8 cellular contexts compared by ENCODE assay signal in genomic region chr6:109456283-109456583, GRCh38. TPM values are rescaled to one million over a fixed set of nuclear protein-coding genes. Genes with fewer than 3 reads are reported as not detected.
A peak's percentile ranks its signal among the peaks of the same experiment; 100 is the strongest.
DNase-seq lines count a peak whose midpoint lies in the region; ATAC-seq and TF ChIP-seq lines count a peak whose summit lies in the region.

No MANE protein-coding gene starts in this region.

- in situ Hi-C loops in mammary epithelial cell (cut with MboI; ENCODE audit: low sequenced_read_pairs in 2 of 2) = no loop called here

- TF ChIP-seq CTCF in activated CD8-positive, alpha-beta T cell treated with anti-CD3 and anti-CD28 coated beads for 36 hours (IDR thresholded peaks at IDR 0.05) = no peak
- TF ChIP-seq CTCF in mammary epithelial cell (conservative IDR thresholded peaks at IDR 0.05 in 1 of 2, IDR thresholded peaks at IDR 0.05 in 1 of 2; ENCODE audit: extremely low read depth in 1 of 2, insufficient read depth in 1 of 2, low read depth in 1 of 2, low read length in 2 of 2) (no peak), lower lobe of right lung (IDR thresholded peaks at IDR 0.05) (no peak), tibial artery (IDR thresholded peaks at IDR 0.05) (no peak)

- intact Hi-C loops in activated CD8-positive, alpha-beta T cell treated with anti-CD3 and anti-CD28 coated beads for 36 hours (cut with micrococcal nuclease) = no loop called here
- intact Hi-C loops in mammary epithelial cell (cut with micrococcal nuclease) = no loop called here
- intact Hi-C loops in lower lobe of right lung (cut with DNase I) = no loop called here
- intact Hi-C loops in tibial artery (cut with DNase I; ENCODE audit: low total_unique reads) = no loop called here

- H3K4me3 ChIP-seq in mammary epithelial cell (replicated peaks in 1 of 3; ENCODE audit: insufficient read depth in 1 of 3, low read depth in 2 of 3, low read length in 3 of 3) = peak overlapping the region; percentile 62 to 96 (median 90)
- peak overlapping the region; percentile 86 for H3K4me3 ChIP-seq in lower lobe of right lung
- H3K4me3 ChIP-seq in tibial artery = peak overlapping the region; percentile 77 to 79

- no TSS peak for BruUV-seq in mammary epithelial cell (replicated peaks; lab: Mats Ljungman, UMichigan)

- H3K4me2 ChIP-seq in mammary epithelial cell (ENCODE audit: insufficient read depth, low read depth, low read length) = peak overlapping the region; percentile 98

- H2AFZ ChIP-seq in mammary epithelial cell (ENCODE audit: low read depth, low read length) = peak overlapping the region; percentile 87

- H3K4me1 ChIP-seq in mammary epithelial cell (ENCODE audit: insufficient read depth, low read length) (peaks cover 10% of the 10 kb centered on the region), lower lobe of right lung (peaks cover 53% of the 10 kb centered on the region), tibial artery (peaks cover 0 to 29% (median 26%) of the 10 kb centered on the region in 4 donors)

- DNase-seq in activated CD8-positive, alpha-beta T cell treated with anti-CD3 and anti-CD28 coated beads, Interleukin-2, amount 10 ng/mL, durations not matched to agents 7 days and 5 days = no peak
- no peak for DNase-seq in activated CD8-positive, alpha-beta T cell treated with anti-CD3 and anti-CD28 coated beads for 36 hours
- DNase-seq in mammary epithelial cell (no peak), lower lobe of right lung (no peak), tibial artery (no peak), NCI-H2081 (lab: John Stamatoyannopoulos, UW) (no peak)

- H3K79me2 ChIP-seq in mammary epithelial cell (ENCODE audit: insufficient read depth, low read length) = peaks cover 5% of the 10 kb centered on the region

- 64% methylated on average over 10 of the region's 20 CpGs for WGBS in mammary epithelial cell (ENCODE audit: low coverage, missing lambda C conversion rate)

- H3K27ac Mint-ChIP-seq in activated CD8-positive, alpha-beta T cell treated with anti-CD3 and anti-CD28 coated beads, Interleukin-2, amount 10 ng/mL, durations not matched to agents 7 days and 5 days = no peak overlapping the region
- no peak overlapping the region for H3K27ac Mint-ChIP-seq in activated CD8-positive, alpha-beta T cell treated with anti-CD3 and anti-CD28 coated beads for 36 hours

- H3K9me3 ChIP-seq in mammary epithelial cell (replicated peaks; ENCODE audit: insufficient read depth, low read length) (no peaks in the 10 kb centered on the region), lower lobe of right lung (no peaks in the 10 kb centered on the region), tibial artery (no peaks in the 10 kb centered on the region)

- H3K36me3 ChIP-seq in mammary epithelial cell (ENCODE audit: insufficient read depth, low read length) = no peaks in the 10 kb centered on the region
- peaks cover 22% of the 10 kb centered on the region for H3K36me3 ChIP-seq in lower lobe of right lung
- peaks cover 0 to 18% (median 17%) of the 10 kb centered on the region in 3 donors for H3K36me3 ChIP-seq in tibial artery

- no peaks in the 10 kb centered on the region for H3K27me3 Mint-ChIP-seq in activated CD8-positive, alpha-beta T cell treated with anti-CD3 and anti-CD28 coated beads, Interleukin-2, amount 10 ng/mL, durations not matched to agents 7 days and 5 days (ENCODE audit: low read depth)
- H3K27me3 Mint-ChIP-seq in activated CD8-positive, alpha-beta T cell treated with anti-CD3 and anti-CD28 coated beads for 36 hours = no peaks in the 10 kb centered on the region

- CTCF ChIA-PET in activated CD8-positive, alpha-beta T cell treated with anti-CD3 and anti-CD28 coated beads, Interleukin-2, amount 10 ng/mL, durations not matched to agents 7 days and 5 days (lab: Charles Lee) = interaction anchor here (0.9 to 2.5 kb wide), 7 partner anchors 15 to 583 kb away, joined by 3 to 16 read pairs (median 4); partner anchors contain the start of genes PPIL6 and SMPD2
- CTCF ChIA-PET in activated CD8-positive, alpha-beta T cell treated with anti-CD3 and anti-CD28 coated beads for 36 hours (lab: Charles Lee) = interaction anchor here (0.7 to 2.3 kb wide), 11 partner anchors 8 to 267 kb away, joined by 3 to 11 read pairs (median 6); partner anchors contain the start of genes CD164, PPIL6, SMPD2 and ZBTB24
- CTCF ChIA-PET in mammary epithelial cell (lab: Charles Lee; ENCODE audit: low non-redundant PET) = interaction anchor here (0.7 kb wide), 1 partner anchor 197 kb away, joined by 3 read pairs; no protein-coding TSS in a partner anchor

- POLR2A ChIA-PET in activated CD8-positive, alpha-beta T cell treated with anti-CD3 and anti-CD28 coated beads, Interleukin-2, amount 10 ng/mL, durations not matched to agents 7 days and 5 days (lab: Charles Lee) = interaction anchor here (1.0 to 5.4 kb wide), 7 partner anchors 8 to 584 kb away, joined by 3 to 72 read pairs (median 11); partner anchors contain the start of genes CD164, PPIL6, SMPD2 and ZBTB24
- POLR2A ChIA-PET in activated CD8-positive, alpha-beta T cell treated with anti-CD3 and anti-CD28 coated beads for 36 hours (lab: Charles Lee) = interaction anchor here (1.1 to 8.3 kb wide), 7 partner anchors 8 to 83 kb away, joined by 3 to 119 read pairs (median 13); partner anchors contain the start of genes CD164, PPIL6, SMPD2 and ZBTB24

- H3K4me1 Mint-ChIP-seq in activated CD8-positive, alpha-beta T cell treated with anti-CD3 and anti-CD28 coated beads, Interleukin-2, amount 10 ng/mL, durations not matched to agents 7 days and 5 days (ENCODE audit: low read depth) = peaks cover 75% of the 10 kb centered on the region
- H3K4me1 Mint-ChIP-seq in activated CD8-positive, alpha-beta T cell treated with anti-CD3 and anti-CD28 coated beads for 36 hours (ENCODE audit: low read depth) = peaks cover 72% of the 10 kb centered on the region

- H3K27me3 ChIP-seq in mammary epithelial cell (ENCODE audit: insufficient read depth, low read length) (no peaks in the 10 kb centered on the region), lower lobe of right lung (ENCODE audit: low read depth) (no peaks in the 10 kb centered on the region), tibial artery (no peaks in the 10 kb centered on the region)

- dilution Hi-C loops in mammary epithelial cell (cut with HindIII; ENCODE audit: low sequenced_read_pairs) = no loop called here

- peak overlapping the region; percentile 97 for H3K4me3 Mint-ChIP-seq in activated CD8-positive, alpha-beta T cell treated with anti-CD3 and anti-CD28 coated beads, Interleukin-2, amount 10 ng/mL, durations not matched to agents 7 days and 5 days
- no peak overlapping the region for H3K4me3 Mint-ChIP-seq in activated CD8-positive, alpha-beta T cell treated with anti-CD3 and anti-CD28 coated beads for 36 hours

- peaks cover 45% of the 10 kb centered on the region for H3K36me3 Mint-ChIP-seq in activated CD8-positive, alpha-beta T cell treated with anti-CD3 and anti-CD28 coated beads, Interleukin-2, amount 10 ng/mL, durations not matched to agents 7 days and 5 days (ENCODE audit: low read depth)
- H3K36me3 Mint-ChIP-seq in activated CD8-positive, alpha-beta T cell treated with anti-CD3 and anti-CD28 coated beads for 36 hours (ENCODE audit: low read depth) = peaks cover 12% of the 10 kb centered on the region

- H3K9ac ChIP-seq in mammary epithelial cell (ENCODE audit: insufficient read depth, low read length) = no peak overlapping the region

- H3K27ac ChIP-seq in mammary epithelial cell (ENCODE audit: insufficient read depth, low read depth, low read length) = no peak overlapping the region
- peak overlapping the region; percentile 89 for H3K27ac ChIP-seq in lower lobe of right lung
- peak overlapping the region; percentile 86 for H3K27ac ChIP-seq in tibial artery

- ATAC-seq in activated CD8-positive, alpha-beta T cell treated with anti-CD3 and anti-CD28 coated beads, Interleukin-2, amount 10 ng/mL, durations not matched to agents 7 days and 5 days = no peak
- no peak for ATAC-seq in activated CD8-positive, alpha-beta T cell treated with anti-CD3 and anti-CD28 coated beads for 36 hours
- ATAC-seq in lower lobe of right lung = no peak
- no peak for ATAC-seq in GM19395 (IDR thresholded peaks at IDR 0.05; ENCODE audit: unreplicated experiment)
- no peak for ATAC-seq in GM18511 (IDR thresholded peaks at IDR 0.05; ENCODE audit: unreplicated experiment)

- H3K9me3 Mint-ChIP-seq in activated CD8-positive, alpha-beta T cell treated with anti-CD3 and anti-CD28 coated beads, Interleukin-2, amount 10 ng/mL, durations not matched to agents 7 days and 5 days (ENCODE audit: insufficient read depth) = no peaks in the 10 kb centered on the region
- no peaks in the 10 kb centered on the region for H3K9me3 Mint-ChIP-seq in activated CD8-positive, alpha-beta T cell treated with anti-CD3 and anti-CD28 coated beads for 36 hours

- H4K20me1 ChIP-seq in mammary epithelial cell (ENCODE audit: insufficient read depth, low read length) = no peaks in the 10 kb centered on the region

RNA-seq across cellular contexts. Expression of gene MICAL1, which starts 0.7 kb away (rescaled TPM):
- total RNA-seq in activated CD8-positive, alpha-beta T cell treated with anti-CD3 and anti-CD28 coated beads, Interleukin-2, amount 10 ng/mL, durations not matched to agents 7 days and 5 days = 10 to 100 TPM; 50.5 to 53.2 TPM
- total RNA-seq in activated CD8-positive, alpha-beta T cell treated with anti-CD3 and anti-CD28 coated beads for 36 hours = 10 to 100 TPM; 17.7 TPM
- total RNA-seq in mammary epithelial cell = 10 to 100 TPM; 36.3 to 44.0 TPM
- polyA plus RNA-seq in mammary epithelial cell = 18.3 TPM
- polyA minus RNA-seq in mammary epithelial cell = 27.0 TPM
- 79.4 TPM for total RNA-seq in lower lobe of right lung

RNA-seq across cellular contexts. Expression of gene SMPD2, which starts 15.7 kb away (rescaled TPM):
- 10 to 100 TPM; 15.5 to 15.6 TPM for total RNA-seq in activated CD8-positive, alpha-beta T cell treated with anti-CD3 and anti-CD28 coated beads, Interleukin-2, amount 10 ng/mL, durations not matched to agents 7 days and 5 days
- total RNA-seq in activated CD8-positive, alpha-beta T cell treated with anti-CD3 and anti-CD28 coated beads for 36 hours = 1 to 10 TPM; 8.7 to 9.6 TPM
- total RNA-seq in mammary epithelial cell (10 to 100 TPM; 11.3 to 11.7 TPM), lower lobe of right lung (13.7 TPM)
- polyA plus RNA-seq in mammary epithelial cell = 19.5 TPM
- 52.3 TPM for polyA minus RNA-seq in mammary epithelial cell

RNA-seq across cellular contexts. Expression of gene PPIL6, which starts 15.8 kb away (rescaled TPM):
- total RNA-seq in activated CD8-positive, alpha-beta T cell treated with anti-CD3 and anti-CD28 coated beads, Interleukin-2, amount 10 ng/mL, durations not matched to agents 7 days and 5 days = under 1 TPM in 1 of 2 experiments, not detected in 1; 0.16 TPM
- total RNA-seq in activated CD8-positive, alpha-beta T cell treated with anti-CD3 and anti-CD28 coated beads for 36 hours = under 1 TPM; 0.27 to 0.38 TPM
- total RNA-seq in mammary epithelial cell (1 to 10 TPM in 1 of 2 donors, under 1 TPM in 1; 0.61 to 4.2 TPM), lower lobe of right lung (10.6 TPM)
- polyA plus RNA-seq in mammary epithelial cell = 0.45 TPM
- polyA minus RNA-seq in mammary epithelial cell = not detected

RNA-seq across cellular contexts. Expression of gene ZBTB24, which starts 26.8 kb away (rescaled TPM):
- 10 to 100 TPM; 16.0 to 16.3 TPM for total RNA-seq in activated CD8-positive, alpha-beta T cell treated with anti-CD3 and anti-CD28 coated beads, Interleukin-2, amount 10 ng/mL, durations not matched to agents 7 days and 5 days
- total RNA-seq in activated CD8-positive, alpha-beta T cell treated with anti-CD3 and anti-CD28 coated beads for 36 hours = 10 to 100 TPM; 10.5 to 11.8 TPM
- total RNA-seq in mammary epithelial cell (10 to 100 TPM in 1 of 2 donors, 1 to 10 TPM in 1; 7.9 to 10.0 TPM), lower lobe of right lung (8.2 TPM)
- 3.4 TPM for polyA plus RNA-seq in mammary epithelial cell
- polyA minus RNA-seq in mammary epithelial cell = 5.7 TPM
